ENCODE assay signal across 1 cellular context in the genomic region with DNA sequence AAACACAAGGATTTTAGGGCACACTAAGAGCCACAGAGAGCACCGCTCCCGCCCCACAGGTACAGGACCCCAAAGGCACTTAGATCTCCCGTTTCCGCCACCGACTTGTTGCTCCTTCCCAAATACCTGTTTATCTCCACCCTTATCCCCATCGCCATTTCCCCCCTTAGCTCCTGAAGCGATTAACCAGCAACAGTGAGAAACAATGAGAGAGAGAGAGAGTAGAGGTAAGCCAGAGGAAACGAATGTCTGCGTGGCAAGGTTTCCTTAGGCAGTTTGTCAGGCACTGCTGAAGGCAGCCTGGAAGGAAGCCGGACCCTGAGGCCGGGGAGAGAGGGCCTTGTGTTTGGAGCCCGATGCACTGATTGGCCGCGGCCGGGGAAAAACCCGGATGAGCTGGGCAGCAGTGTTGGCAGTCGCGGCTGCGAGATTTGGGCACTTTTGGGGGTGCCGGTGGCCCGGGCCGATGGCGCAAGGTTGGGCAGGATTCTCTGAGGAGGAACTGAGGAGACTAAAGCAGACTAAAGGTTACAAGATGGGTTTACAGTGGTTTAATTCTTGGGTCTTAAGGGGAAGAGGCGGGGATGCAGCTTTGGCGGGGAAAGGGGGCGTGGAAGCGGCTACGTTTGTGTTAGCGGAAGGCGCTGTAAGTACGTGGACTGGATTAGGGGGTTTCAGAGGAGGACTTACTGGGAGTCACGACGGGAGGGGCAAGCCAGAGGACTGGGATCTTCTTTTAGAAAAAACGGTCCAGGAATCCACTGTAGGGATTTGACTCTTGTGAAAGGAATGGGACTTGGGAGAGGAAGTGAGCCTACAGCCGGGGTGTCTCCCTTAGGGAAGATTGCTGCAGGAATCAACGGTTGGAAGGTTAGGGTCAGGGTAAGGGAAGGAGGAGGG.
TF ChIP-seq lines count a peak whose summit lies in the region.

Gene GORAB, plus strand, starts transcription at position 409 of the 900 bp plus-strand sequence. Its CDS starts 58 bp downstream, at position 467.

TF ChIP-seq in HepG2, 621 proteins besides CTCF, POLR2A, EP300 and RAD21 (continued from another document and continues in another):
- TF ChIP-seq RFX3 (CRISPR knock-in tag; IDR thresholded peaks at IDR 0.05), result no peak
- no peak for TF ChIP-seq ZNF616 (CRISPR knock-in tag; IDR thresholded peaks at IDR 0.05; ENCODE audit: low read depth)
- TF ChIP-seq RFX5 (IDR thresholded peaks at IDR 0.05; ENCODE audit: low read depth, low read length), result no peak
- no peak for TF ChIP-seq POLR2AphosphoS2 (IDR thresholded peaks at IDR 0.05; ENCODE audit: low read depth, low read length)
- TF ChIP-seq HMGXB3 (CRISPR knock-in tag; IDR thresholded peaks at IDR 0.05; ENCODE audit: borderline replicate concordance), result peak; percentile 70; the same call in 1 of the 2 replicates
- TF ChIP-seq PTBP1 (IDR thresholded peaks at IDR 0.05; ENCODE audit: low read depth, low read length, poor library complexity, severe bottlenecking), result no peak
- no peak for TF ChIP-seq ZNF503 (CRISPR knock-in tag; IDR thresholded peaks at IDR 0.05)
- TF ChIP-seq, protein P1, sequence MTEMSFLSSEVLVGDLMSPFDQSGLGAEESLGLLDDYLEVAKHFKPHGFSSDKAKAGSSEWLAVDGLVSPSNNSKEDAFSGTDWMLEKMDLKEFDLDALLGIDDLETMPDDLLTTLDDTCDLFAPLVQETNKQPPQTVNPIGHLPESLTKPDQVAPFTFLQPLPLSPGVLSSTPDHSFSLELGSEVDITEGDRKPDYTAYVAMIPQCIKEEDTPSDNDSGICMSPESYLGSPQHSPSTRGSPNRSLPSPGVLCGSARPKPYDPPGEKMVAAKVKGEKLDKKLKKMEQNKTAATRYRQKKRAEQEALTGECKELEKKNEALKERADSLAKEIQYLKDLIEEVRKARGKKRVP (CRISPR knock-in tag; IDR thresholded peaks at IDR 0.05), result peak in 1 of 2 experiments; percentile 65; a peak in 1 of 4 replicates
- TF ChIP-seq ZNF782 (CRISPR knock-in tag; IDR thresholded peaks at IDR 0.05; ENCODE audit: borderline replicate concordance), result peak; percentile 72; the same call in 1 of the 2 replicates
- TF ChIP-seq ZNF569 (CRISPR knock-in tag; IDR thresholded peaks at IDR 0.05; ENCODE audit: borderline replicate concordance), result no peak
- TF ChIP-seq ZBTB20 (CRISPR knock-in tag; IDR thresholded peaks at IDR 0.05; ENCODE audit: borderline replicate concordance, low read depth), result peak; percentile 41; the same call in 1 of the 2 replicates
- TF ChIP-seq SRSF9 (IDR thresholded peaks at IDR 0.05; ENCODE audit: borderline replicate concordance, insufficient read depth, low read depth, low read length, poor library complexity, severe bottlenecking), result no peak
- no peak for TF ChIP-seq KLF12 (CRISPR knock-in tag; IDR thresholded peaks at IDR 0.05; ENCODE audit: borderline replicate concordance)
- TF ChIP-seq, protein P2, sequence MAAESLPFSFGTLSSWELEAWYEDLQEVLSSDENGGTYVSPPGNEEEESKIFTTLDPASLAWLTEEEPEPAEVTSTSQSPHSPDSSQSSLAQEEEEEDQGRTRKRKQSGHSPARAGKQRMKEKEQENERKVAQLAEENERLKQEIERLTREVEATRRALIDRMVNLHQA (CRISPR knock-in tag; IDR thresholded peaks at IDR 0.05), result no peak
- TF ChIP-seq, protein P3, sequence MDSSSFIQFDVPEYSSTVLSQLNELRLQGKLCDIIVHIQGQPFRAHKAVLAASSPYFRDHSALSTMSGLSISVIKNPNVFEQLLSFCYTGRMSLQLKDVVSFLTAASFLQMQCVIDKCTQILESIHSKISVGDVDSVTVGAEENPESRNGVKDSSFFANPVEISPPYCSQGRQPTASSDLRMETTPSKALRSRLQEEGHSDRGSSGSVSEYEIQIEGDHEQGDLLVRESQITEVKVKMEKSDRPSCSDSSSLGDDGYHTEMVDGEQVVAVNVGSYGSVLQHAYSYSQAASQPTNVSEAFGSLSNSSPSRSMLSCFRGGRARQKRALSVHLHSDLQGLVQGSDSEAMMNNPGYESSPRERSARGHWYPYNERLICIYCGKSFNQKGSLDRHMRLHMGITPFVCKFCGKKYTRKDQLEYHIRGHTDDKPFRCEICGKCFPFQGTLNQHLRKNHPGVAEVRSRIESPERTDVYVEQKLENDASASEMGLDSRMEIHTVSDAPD (CRISPR knock-in tag; IDR thresholded peaks at IDR 0.05), result peak; percentile 67; the same call in 1 of the 2 replicates
- TF ChIP-seq ZNF264 (CRISPR knock-in tag; IDR thresholded peaks at IDR 0.05), result no peak
- no peak for TF ChIP-seq TRIM24 (CRISPR knock-in tag; IDR thresholded peaks at IDR 0.05)
- no peak for TF ChIP-seq CSRNP2 (CRISPR knock-in tag; conservative IDR thresholded peaks at IDR 0.05; ENCODE audit: low read depth)
- TF ChIP-seq, protein P4, sequence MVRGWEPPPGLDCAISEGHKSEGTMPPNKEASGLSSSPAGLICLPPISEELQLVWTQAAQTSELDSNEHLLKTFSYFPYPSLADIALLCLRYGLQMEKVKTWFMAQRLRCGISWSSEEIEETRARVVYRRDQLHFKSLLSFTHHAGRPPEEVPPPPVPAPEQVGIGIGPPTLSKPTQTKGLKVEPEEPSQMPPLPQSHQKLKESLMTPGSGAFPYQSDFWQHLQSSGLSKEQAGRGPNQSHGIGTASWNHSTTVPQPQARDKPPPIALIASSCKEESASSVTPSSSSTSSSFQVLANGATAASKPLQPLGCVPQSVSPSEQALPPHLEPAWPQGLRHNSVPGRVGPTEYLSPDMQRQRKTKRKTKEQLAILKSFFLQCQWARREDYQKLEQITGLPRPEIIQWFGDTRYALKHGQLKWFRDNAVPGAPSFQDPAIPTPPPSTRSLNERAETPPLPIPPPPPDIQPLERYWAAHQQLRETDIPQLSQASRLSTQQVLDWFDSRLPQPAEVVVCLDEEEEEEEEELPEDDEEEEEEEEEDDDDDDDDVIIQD (CRISPR knock-in tag; IDR thresholded peaks at IDR 0.05; ENCODE audit: low read depth), result 0 out of 2 replicates have a peak, but pooled peaks have one; percentile 26
- no peak for TF ChIP-seq HNF4G (IDR thresholded peaks at IDR 0.05; ENCODE audit: borderline replicate concordance, low read depth, low read length)
- no peak for TF ChIP-seq HNF4G (CRISPR knock-in tag; IDR thresholded peaks at IDR 0.05; ENCODE audit: borderline replicate concordance, low read depth)
- 0 out of 2 replicates have a peak, but pooled peaks have one; percentile 3 for TF ChIP-seq ETV6 (CRISPR knock-in tag; conservative IDR thresholded peaks at IDR 0.05)
- no peak for TF ChIP-seq POGZ (CRISPR knock-in tag; IDR thresholded peaks at IDR 0.05)
- TF ChIP-seq ZSCAN29 (CRISPR knock-in tag; conservative IDR thresholded peaks at IDR 0.05), result peak; percentile 95
- TF ChIP-seq RFX1 (IDR thresholded peaks at IDR 0.05), result no peak
- TF ChIP-seq, protein P5, sequence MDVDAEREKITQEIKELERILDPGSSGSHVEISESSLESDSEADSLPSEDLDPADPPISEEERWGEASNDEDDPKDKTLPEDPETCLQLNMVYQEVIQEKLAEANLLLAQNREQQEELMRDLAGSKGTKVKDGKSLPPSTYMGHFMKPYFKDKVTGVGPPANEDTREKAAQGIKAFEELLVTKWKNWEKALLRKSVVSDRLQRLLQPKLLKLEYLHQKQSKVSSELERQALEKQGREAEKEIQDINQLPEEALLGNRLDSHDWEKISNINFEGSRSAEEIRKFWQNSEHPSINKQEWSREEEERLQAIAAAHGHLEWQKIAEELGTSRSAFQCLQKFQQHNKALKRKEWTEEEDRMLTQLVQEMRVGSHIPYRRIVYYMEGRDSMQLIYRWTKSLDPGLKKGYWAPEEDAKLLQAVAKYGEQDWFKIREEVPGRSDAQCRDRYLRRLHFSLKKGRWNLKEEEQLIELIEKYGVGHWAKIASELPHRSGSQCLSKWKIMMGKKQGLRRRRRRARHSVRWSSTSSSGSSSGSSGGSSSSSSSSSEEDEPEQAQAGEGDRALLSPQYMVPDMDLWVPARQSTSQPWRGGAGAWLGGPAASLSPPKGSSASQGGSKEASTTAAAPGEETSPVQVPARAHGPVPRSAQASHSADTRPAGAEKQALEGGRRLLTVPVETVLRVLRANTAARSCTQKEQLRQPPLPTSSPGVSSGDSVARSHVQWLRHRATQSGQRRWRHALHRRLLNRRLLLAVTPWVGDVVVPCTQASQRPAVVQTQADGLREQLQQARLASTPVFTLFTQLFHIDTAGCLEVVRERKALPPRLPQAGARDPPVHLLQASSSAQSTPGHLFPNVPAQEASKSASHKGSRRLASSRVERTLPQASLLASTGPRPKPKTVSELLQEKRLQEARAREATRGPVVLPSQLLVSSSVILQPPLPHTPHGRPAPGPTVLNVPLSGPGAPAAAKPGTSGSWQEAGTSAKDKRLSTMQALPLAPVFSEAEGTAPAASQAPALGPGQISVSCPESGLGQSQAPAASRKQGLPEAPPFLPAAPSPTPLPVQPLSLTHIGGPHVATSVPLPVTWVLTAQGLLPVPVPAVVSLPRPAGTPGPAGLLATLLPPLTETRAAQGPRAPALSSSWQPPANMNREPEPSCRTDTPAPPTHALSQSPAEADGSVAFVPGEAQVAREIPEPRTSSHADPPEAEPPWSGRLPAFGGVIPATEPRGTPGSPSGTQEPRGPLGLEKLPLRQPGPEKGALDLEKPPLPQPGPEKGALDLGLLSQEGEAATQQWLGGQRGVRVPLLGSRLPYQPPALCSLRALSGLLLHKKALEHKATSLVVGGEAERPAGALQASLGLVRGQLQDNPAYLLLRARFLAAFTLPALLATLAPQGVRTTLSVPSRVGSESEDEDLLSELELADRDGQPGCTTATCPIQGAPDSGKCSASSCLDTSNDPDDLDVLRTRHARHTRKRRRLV (CRISPR knock-in tag; IDR thresholded peaks at IDR 0.05), result no peak; the same call in 1 of the 2 replicates
- TF ChIP-seq ZNF460 (CRISPR knock-in tag; IDR thresholded peaks at IDR 0.05; ENCODE audit: borderline replicate concordance), result no peak
